In the genomic region with DNA sequence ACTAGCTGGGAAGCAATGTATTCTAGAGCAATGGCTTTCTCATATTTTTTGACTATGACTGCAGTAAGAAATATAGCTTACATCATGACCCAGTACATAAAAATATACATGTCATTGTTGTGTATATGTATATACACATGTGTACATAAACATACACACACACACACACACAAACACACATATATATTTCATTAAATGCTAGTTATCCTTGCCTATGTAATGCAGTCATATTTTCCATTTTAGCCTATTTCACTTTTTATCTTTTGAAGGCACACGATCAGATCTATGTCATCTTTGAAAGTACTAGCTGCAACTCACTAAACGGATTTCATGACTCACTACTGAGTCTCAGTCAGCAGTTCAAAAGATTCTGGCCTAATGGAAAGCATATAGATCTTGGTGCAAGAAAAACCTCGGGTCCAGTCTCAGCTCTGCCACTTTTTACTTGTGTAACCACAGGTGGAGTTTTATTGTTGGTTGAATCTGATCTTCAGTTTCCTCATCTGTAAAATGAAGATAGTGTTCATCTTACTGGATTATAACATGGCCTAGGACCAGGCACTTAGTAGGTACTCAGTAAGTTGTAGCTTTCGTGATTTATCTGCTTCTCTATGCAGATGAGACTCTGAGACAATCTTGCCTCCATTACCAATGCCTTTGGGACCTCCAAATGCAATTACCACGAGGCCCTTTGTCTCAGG, we compare ENCODE assay signal across 1 cellular context.
A peak's percentile ranks its signal among the peaks of the same experiment; 100 is the strongest.
TF ChIP-seq lines count a peak whose summit lies in the region.

No MANE protein-coding gene starts in this region.

TF ChIP-seq in K562, 482 proteins besides CTCF, POLR2A, EP300 and RAD21 (continued from another document and continues in another):
- TF ChIP-seq, protein P1, sequence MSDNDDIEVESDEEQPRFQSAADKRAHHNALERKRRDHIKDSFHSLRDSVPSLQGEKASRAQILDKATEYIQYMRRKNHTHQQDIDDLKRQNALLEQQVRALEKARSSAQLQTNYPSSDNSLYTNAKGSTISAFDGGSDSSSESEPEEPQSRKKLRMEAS (CRISPR knock-in tag; IDR thresholded peaks at IDR 0.05) = no peak
- no peak for TF ChIP-seq ZFP1 (CRISPR knock-in tag; IDR thresholded peaks at IDR 0.05)
- no peak for TF ChIP-seq ZNF24 (IDR thresholded peaks at IDR 0.05)
- TF ChIP-seq, protein P2, sequence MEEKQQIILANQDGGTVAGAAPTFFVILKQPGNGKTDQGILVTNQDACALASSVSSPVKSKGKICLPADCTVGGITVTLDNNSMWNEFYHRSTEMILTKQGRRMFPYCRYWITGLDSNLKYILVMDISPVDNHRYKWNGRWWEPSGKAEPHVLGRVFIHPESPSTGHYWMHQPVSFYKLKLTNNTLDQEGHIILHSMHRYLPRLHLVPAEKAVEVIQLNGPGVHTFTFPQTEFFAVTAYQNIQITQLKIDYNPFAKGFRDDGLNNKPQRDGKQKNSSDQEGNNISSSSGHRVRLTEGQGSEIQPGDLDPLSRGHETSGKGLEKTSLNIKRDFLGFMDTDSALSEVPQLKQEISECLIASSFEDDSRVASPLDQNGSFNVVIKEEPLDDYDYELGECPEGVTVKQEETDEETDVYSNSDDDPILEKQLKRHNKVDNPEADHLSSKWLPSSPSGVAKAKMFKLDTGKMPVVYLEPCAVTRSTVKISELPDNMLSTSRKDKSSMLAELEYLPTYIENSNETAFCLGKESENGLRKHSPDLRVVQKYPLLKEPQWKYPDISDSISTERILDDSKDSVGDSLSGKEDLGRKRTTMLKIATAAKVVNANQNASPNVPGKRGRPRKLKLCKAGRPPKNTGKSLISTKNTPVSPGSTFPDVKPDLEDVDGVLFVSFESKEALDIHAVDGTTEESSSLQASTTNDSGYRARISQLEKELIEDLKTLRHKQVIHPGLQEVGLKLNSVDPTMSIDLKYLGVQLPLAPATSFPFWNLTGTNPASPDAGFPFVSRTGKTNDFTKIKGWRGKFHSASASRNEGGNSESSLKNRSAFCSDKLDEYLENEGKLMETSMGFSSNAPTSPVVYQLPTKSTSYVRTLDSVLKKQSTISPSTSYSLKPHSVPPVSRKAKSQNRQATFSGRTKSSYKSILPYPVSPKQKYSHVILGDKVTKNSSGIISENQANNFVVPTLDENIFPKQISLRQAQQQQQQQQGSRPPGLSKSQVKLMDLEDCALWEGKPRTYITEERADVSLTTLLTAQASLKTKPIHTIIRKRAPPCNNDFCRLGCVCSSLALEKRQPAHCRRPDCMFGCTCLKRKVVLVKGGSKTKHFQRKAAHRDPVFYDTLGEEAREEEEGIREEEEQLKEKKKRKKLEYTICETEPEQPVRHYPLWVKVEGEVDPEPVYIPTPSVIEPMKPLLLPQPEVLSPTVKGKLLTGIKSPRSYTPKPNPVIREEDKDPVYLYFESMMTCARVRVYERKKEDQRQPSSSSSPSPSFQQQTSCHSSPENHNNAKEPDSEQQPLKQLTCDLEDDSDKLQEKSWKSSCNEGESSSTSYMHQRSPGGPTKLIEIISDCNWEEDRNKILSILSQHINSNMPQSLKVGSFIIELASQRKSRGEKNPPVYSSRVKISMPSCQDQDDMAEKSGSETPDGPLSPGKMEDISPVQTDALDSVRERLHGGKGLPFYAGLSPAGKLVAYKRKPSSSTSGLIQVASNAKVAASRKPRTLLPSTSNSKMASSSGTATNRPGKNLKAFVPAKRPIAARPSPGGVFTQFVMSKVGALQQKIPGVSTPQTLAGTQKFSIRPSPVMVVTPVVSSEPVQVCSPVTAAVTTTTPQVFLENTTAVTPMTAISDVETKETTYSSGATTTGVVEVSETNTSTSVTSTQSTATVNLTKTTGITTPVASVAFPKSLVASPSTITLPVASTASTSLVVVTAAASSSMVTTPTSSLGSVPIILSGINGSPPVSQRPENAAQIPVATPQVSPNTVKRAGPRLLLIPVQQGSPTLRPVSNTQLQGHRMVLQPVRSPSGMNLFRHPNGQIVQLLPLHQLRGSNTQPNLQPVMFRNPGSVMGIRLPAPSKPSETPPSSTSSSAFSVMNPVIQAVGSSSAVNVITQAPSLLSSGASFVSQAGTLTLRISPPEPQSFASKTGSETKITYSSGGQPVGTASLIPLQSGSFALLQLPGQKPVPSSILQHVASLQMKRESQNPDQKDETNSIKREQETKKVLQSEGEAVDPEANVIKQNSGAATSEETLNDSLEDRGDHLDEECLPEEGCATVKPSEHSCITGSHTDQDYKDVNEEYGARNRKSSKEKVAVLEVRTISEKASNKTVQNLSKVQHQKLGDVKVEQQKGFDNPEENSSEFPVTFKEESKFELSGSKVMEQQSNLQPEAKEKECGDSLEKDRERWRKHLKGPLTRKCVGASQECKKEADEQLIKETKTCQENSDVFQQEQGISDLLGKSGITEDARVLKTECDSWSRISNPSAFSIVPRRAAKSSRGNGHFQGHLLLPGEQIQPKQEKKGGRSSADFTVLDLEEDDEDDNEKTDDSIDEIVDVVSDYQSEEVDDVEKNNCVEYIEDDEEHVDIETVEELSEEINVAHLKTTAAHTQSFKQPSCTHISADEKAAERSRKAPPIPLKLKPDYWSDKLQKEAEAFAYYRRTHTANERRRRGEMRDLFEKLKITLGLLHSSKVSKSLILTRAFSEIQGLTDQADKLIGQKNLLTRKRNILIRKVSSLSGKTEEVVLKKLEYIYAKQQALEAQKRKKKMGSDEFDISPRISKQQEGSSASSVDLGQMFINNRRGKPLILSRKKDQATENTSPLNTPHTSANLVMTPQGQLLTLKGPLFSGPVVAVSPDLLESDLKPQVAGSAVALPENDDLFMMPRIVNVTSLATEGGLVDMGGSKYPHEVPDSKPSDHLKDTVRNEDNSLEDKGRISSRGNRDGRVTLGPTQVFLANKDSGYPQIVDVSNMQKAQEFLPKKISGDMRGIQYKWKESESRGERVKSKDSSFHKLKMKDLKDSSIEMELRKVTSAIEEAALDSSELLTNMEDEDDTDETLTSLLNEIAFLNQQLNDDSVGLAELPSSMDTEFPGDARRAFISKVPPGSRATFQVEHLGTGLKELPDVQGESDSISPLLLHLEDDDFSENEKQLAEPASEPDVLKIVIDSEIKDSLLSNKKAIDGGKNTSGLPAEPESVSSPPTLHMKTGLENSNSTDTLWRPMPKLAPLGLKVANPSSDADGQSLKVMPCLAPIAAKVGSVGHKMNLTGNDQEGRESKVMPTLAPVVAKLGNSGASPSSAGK (IDR thresholded peaks at IDR 0.05) = no peak
- no peak for TF ChIP-seq PTRF (tag; IDR thresholded peaks at IDR 0.05)
- TF ChIP-seq, protein P3, sequence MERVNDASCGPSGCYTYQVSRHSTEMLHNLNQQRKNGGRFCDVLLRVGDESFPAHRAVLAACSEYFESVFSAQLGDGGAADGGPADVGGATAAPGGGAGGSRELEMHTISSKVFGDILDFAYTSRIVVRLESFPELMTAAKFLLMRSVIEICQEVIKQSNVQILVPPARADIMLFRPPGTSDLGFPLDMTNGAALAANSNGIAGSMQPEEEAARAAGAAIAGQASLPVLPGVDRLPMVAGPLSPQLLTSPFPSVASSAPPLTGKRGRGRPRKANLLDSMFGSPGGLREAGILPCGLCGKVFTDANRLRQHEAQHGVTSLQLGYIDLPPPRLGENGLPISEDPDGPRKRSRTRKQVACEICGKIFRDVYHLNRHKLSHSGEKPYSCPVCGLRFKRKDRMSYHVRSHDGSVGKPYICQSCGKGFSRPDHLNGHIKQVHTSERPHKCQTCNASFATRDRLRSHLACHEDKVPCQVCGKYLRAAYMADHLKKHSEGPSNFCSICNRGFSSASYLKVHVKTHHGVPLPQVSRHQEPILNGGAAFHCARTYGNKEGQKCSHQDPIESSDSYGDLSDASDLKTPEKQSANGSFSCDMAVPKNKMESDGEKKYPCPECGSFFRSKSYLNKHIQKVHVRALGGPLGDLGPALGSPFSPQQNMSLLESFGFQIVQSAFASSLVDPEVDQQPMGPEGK (CRISPR knock-in tag; IDR thresholded peaks at IDR 0.05; ENCODE audit: borderline replicate concordance) = no peak
- no peak for TF ChIP-seq ZNF140 (CRISPR knock-in tag; IDR thresholded peaks at IDR 0.05)
- TF ChIP-seq, protein P4, sequence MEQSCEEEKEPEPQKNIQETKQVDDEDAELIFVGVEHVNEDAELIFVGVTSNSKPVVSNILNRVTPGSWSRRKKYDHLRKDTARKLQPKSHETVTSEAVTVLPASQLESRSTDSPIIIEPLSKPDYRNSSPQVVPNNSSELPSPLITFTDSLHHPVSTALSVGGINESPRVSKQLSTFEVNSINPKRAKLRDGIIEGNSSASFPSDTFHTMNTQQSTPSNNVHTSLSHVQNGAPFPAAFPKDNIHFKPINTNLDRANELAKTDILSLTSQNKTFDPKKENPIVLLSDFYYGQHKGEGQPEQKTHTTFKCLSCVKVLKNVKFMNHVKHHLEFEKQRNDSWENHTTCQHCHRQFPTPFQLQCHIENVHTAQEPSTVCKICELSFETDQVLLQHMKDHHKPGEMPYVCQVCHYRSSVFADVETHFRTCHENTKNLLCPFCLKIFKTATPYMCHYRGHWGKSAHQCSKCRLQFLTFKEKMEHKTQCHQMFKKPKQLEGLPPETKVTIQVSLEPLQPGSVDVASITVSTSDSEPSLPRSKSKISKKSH (CRISPR knock-in tag; IDR thresholded peaks at IDR 0.05) = no peak
- TF ChIP-seq CSDE1 (IDR thresholded peaks at IDR 0.05) = no peak
- TF ChIP-seq, protein P5, sequence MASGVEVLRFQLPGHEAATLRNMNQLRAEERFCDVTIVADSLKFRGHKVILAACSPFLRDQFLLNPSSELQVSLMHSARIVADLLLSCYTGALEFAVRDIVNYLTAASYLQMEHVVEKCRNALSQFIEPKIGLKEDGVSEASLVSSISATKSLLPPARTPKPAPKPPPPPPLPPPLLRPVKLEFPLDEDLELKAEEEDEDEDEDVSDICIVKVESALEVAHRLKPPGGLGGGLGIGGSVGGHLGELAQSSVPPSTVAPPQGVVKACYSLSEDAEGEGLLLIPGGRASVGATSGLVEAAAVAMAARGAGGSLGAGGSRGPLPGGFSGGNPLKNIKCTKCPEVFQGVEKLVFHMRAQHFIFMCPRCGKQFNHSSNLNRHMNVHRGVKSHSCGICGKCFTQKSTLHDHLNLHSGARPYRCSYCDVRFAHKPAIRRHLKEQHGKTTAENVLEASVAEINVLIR (CRISPR knock-in tag; IDR thresholded peaks at IDR 0.05) = no peak
- no peak for TF ChIP-seq POLR2AphosphoS2 (IDR thresholded peaks at IDR 0.05; ENCODE audit: low read length)
- TF ChIP-seq, protein P6, sequence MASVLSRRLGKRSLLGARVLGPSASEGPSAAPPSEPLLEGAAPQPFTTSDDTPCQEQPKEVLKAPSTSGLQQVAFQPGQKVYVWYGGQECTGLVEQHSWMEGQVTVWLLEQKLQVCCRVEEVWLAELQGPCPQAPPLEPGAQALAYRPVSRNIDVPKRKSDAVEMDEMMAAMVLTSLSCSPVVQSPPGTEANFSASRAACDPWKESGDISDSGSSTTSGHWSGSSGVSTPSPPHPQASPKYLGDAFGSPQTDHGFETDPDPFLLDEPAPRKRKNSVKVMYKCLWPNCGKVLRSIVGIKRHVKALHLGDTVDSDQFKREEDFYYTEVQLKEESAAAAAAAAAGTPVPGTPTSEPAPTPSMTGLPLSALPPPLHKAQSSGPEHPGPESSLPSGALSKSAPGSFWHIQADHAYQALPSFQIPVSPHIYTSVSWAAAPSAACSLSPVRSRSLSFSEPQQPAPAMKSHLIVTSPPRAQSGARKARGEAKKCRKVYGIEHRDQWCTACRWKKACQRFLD (CRISPR knock-in tag; IDR thresholded peaks at IDR 0.05) = no peak
- TF ChIP-seq, protein P7, sequence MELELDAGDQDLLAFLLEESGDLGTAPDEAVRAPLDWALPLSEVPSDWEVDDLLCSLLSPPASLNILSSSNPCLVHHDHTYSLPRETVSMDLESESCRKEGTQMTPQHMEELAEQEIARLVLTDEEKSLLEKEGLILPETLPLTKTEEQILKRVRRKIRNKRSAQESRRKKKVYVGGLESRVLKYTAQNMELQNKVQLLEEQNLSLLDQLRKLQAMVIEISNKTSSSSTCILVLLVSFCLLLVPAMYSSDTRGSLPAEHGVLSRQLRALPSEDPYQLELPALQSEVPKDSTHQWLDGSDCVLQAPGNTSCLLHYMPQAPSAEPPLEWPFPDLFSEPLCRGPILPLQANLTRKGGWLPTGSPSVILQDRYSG (tag; conservative IDR thresholded peaks at IDR 0.05; ENCODE audit: low read depth) = no peak
- no peak for TF ChIP-seq CBX1 (IDR thresholded peaks at IDR 0.05; ENCODE audit: low read depth)
- TF ChIP-seq ZFP36 (IDR thresholded peaks at IDR 0.05; ENCODE audit: low read depth, low read length, partially characterized antibody) = no peak
- no peak for TF ChIP-seq RBM25 (IDR thresholded peaks at IDR 0.05; ENCODE audit: low read depth, low read length, severe bottlenecking)
- TF ChIP-seq WHSC1 (IDR thresholded peaks at IDR 0.05; ENCODE audit: low read length) = no peak
- TF ChIP-seq, protein P8, sequence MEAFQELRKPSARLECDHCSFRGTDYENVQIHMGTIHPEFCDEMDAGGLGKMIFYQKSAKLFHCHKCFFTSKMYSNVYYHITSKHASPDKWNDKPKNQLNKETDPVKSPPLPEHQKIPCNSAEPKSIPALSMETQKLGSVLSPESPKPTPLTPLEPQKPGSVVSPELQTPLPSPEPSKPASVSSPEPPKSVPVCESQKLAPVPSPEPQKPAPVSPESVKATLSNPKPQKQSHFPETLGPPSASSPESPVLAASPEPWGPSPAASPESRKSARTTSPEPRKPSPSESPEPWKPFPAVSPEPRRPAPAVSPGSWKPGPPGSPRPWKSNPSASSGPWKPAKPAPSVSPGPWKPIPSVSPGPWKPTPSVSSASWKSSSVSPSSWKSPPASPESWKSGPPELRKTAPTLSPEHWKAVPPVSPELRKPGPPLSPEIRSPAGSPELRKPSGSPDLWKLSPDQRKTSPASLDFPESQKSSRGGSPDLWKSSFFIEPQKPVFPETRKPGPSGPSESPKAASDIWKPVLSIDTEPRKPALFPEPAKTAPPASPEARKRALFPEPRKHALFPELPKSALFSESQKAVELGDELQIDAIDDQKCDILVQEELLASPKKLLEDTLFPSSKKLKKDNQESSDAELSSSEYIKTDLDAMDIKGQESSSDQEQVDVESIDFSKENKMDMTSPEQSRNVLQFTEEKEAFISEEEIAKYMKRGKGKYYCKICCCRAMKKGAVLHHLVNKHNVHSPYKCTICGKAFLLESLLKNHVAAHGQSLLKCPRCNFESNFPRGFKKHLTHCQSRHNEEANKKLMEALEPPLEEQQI (IDR thresholded peaks at IDR 0.05) = peak; percentile 18; the same call in 1 of the 2 replicates
- no peak for TF ChIP-seq ZNF830 (CRISPR knock-in tag; IDR thresholded peaks at IDR 0.05)
- peak; percentile 56 for TF ChIP-seq ZFX (CRISPR knock-in tag; IDR thresholded peaks at IDR 0.05)
- no peak for TF ChIP-seq KLF6 (CRISPR knock-in tag; IDR thresholded peaks at IDR 0.05; ENCODE audit: borderline replicate concordance)
- TF ChIP-seq GABPB1 (CRISPR knock-in tag; IDR thresholded peaks at IDR 0.05) = no peak
- TF ChIP-seq MCM2 (IDR thresholded peaks at IDR 0.05; ENCODE audit: low read depth) = no peak
- no peak for TF ChIP-seq MXI1 (IDR thresholded peaks at IDR 0.05; ENCODE audit: low read depth, low read length)
- no peak for TF ChIP-seq ZNF644 (tag; IDR thresholded peaks at IDR 0.05; ENCODE audit: low read depth)
- TF ChIP-seq NFE2L1 (tag; IDR thresholded peaks at IDR 0.05; ENCODE audit: borderline replicate concordance, low read depth) = no peak
- TF ChIP-seq, protein P9, sequence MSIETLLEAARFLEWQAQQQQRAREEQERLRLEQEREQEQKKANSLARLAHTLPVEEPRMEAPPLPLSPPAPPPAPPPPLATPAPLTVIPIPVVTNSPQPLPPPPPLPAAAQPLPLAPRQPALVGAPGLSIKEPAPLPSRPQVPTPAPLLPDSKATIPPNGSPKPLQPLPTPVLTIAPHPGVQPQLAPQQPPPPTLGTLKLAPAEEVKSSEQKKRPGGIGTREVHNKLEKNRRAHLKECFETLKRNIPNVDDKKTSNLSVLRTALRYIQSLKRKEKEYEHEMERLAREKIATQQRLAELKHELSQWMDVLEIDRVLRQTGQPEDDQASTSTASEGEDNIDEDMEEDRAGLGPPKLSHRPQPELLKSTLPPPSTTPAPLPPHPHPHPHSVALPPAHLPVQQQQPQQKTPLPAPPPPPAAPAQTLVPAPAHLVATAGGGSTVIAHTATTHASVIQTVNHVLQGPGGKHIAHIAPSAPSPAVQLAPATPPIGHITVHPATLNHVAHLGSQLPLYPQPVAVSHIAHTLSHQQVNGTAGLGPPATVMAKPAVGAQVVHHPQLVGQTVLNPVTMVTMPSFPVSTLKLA (conservative IDR thresholded peaks at IDR 0.05) = peak in 1 of 2 experiments; percentile 38; a peak in 1 of 4 replicates
- no peak for TF ChIP-seq ZNF347 (CRISPR knock-in tag; IDR thresholded peaks at IDR 0.05; ENCODE audit: low read depth)
- TF ChIP-seq NR2C1 (IDR thresholded peaks at IDR 0.05) = no peak
- TF ChIP-seq NR2C1 (tag; IDR thresholded peaks at IDR 0.05) = no peak
